ENCODE assay signal across 22 cellular contexts in genomic region chr15:61380270-61380669, GRCh38.
"Had no signal": no experiment of that assay in that cellular context is flagged by ENCODE, and none has a peak within 500 bp of the region (broad histone marks: within the 10 kb centered on the region; RNA-seq: fewer than 3 reads in every experiment).

No MANE protein-coding gene starts in this region.

- H2AFZ ChIP-seq: hepatocyte had no signal

- H3K27ac ChIP-seq: hepatocyte, left ventricle myocardium inferior, ovary, skin epidermis, suprapubic skin, thoracic aorta, tibial artery, upper lobe of right lung had no signal

- H3K36me3 ChIP-seq: left ventricle myocardium inferior, ovary, suprapubic skin, thoracic aorta, tibial artery, upper lobe of right lung had no signal

- H3K4me1 ChIP-seq: left ventricle myocardium inferior, suprapubic skin, tibial artery, upper lobe of right lung had no signal

- ATAC-seq: mucosa of descending colon; naive thymus-derived CD4-positive, alpha-beta T cell; natural killer cell treated with Interleukin-12 subunit alpha and Interleukin-12 subunit beta and Interleukin-15 and Interleukin-18, amount 100 ng/mL, for 72 hours; right cardiac atrium; sciatic nerve; upper lobe of right lung had no signal

- H3K4me3 ChIP-seq: hepatocyte, left ventricle myocardium inferior, lung, mucosa of descending colon, ovary, skin epidermis, suprapubic skin, thoracic aorta, tibial artery, upper lobe of right lung had no signal

- H3K9me3 ChIP-seq: mucosa of descending colon, ovary, suprapubic skin, thoracic aorta, tibial artery, upper lobe of right lung had no signal

- DNase-seq: islet precursor cell; left ventricle myocardium inferior; midbrain; mucosa of descending colon; naive thymus-derived CD4-positive, alpha-beta T cell; ovary; right cardiac atrium; stimulated activated CD4-positive, alpha-beta T cell treated with anti-CD3 and anti-CD28 coated beads, Interleukin-12 subunit alpha, Interleukin-12 subunit beta, amount 100 ng/mL, for 4 hours; stimulated activated CD4-positive, alpha-beta T cell treated with anti-CD3 and anti-CD28 coated beads, Interleukin-15, amount 100 ng/mL, for 24 hours; stimulated activated CD4-positive, alpha-beta T cell treated with anti-CD3 and anti-CD28 coated beads, Interleukin-2, amount 100 ng/mL, for 24 hours; stimulated activated CD4-positive, alpha-beta T cell treated with anti-CD3 and anti-CD28 coated beads, Interleukin-4, amount 100 ng/mL, for 1 hour; stimulated activated naive CD4-positive, alpha-beta T cell; tibial artery; trophoblast cell; upper lobe of right lung had no signal

- H3K4me2 ChIP-seq: hepatocyte had no signal

- H3K27me3 ChIP-seq: hepatocyte, ovary, suprapubic skin, tibial artery, upper lobe of right lung had no signal

- H3K79me2 ChIP-seq: hepatocyte had no signal
